In the genomic region with DNA sequence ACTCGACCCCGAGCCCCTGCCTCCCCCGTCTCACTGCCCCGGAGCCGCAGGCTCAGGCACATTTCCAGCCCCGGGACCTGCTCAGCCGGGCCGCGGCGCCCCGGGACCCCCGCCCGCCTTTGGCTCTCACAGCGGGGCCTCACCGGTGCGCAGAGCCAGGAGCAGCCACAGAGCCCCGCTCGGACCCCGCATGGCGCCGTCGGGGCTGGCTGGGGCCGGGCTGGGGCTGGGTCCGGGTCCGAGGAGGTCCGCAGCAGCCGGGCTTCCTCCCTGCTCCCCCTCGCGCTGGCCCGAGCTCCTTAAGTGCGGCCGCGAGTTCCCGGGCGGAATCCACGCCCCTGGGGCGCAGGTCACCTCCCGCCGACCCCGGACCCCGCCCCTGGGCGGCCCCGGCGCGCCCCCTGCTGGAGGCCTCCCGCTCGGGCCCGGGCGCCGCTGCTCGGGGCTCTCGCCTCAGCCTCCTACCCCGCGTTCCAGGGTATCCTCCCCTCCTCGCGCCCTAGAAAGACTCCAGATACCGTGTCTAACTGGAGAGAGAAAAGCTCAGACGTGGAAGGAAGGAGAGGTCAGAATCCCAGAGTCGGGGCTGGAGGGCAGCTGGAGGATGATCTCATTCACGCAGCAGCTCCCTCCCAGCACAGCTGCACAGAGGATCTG, we compare ENCODE assay signal across 1 cellular context.
A peak's percentile ranks its signal among the peaks of the same experiment; 100 is the strongest.
TF ChIP-seq lines count a peak whose summit lies in the region.

TSS of gene MELTF (minus strand) at position 307 of the 657 bp plus-strand sequence. CDS start at position 192, 115 bp downstream.

TF ChIP-seq in K562, 482 proteins besides CTCF, POLR2A, EP300 and RAD21 (continued from another document and continues in another):
- TF ChIP-seq, protein P1, sequence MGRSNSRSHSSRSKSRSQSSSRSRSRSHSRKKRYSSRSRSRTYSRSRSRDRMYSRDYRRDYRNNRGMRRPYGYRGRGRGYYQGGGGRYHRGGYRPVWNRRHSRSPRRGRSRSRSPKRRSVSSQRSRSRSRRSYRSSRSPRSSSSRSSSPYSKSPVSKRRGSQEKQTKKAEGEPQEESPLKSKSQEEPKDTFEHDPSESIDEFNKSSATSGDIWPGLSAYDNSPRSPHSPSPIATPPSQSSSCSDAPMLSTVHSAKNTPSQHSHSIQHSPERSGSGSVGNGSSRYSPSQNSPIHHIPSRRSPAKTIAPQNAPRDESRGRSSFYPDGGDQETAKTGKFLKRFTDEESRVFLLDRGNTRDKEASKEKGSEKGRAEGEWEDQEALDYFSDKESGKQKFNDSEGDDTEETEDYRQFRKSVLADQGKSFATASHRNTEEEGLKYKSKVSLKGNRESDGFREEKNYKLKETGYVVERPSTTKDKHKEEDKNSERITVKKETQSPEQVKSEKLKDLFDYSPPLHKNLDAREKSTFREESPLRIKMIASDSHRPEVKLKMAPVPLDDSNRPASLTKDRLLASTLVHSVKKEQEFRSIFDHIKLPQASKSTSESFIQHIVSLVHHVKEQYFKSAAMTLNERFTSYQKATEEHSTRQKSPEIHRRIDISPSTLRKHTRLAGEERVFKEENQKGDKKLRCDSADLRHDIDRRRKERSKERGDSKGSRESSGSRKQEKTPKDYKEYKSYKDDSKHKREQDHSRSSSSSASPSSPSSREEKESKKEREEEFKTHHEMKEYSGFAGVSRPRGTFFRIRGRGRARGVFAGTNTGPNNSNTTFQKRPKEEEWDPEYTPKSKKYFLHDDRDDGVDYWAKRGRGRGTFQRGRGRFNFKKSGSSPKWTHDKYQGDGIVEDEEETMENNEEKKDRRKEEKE (IDR thresholded peaks at IDR 0.05; ENCODE audit: borderline replicate concordance in 1 of 2, control insufficient read depth in 1 of 2, low read depth in 2 of 2, low read length in 1 of 2): no peak
- TF ChIP-seq SIN3A (IDR thresholded peaks at IDR 0.05; ENCODE audit: borderline replicate concordance in 2 of 2, control insufficient read depth in 1 of 2, low read depth in 2 of 2, low read length in 2 of 2) (no peak), HCFC1 (IDR thresholded peaks at IDR 0.05; ENCODE audit: low read depth, low read length) (no peak; the same call in 1 of the 2 replicates), SNRNP70 (optimal IDR thresholded peaks at IDR 0.05; ENCODE audit: low read depth, low read length) (no peak), JUNB (CRISPR knock-in tag; conservative IDR thresholded peaks at IDR 0.05) (no peak), U2AF2 (optimal IDR thresholded peaks at IDR 0.05; ENCODE audit: low read depth, low read length) (no peak), HMGN3 (IDR thresholded peaks at IDR 0.05; ENCODE audit: borderline replicate concordance, extremely low read depth, insufficient read length, low read depth, low read length) (peak; percentile 43), ZFX (CRISPR knock-in tag; IDR thresholded peaks at IDR 0.05) (peak; percentile 82), ZNF511 (CRISPR knock-in tag; IDR thresholded peaks at IDR 0.05) (no peak), PTRF (tag; IDR thresholded peaks at IDR 0.05) (no peak), PTTG1 (tag; IDR thresholded peaks at IDR 0.05; ENCODE audit: low read depth) (no peak), BHLHE40 (IDR thresholded peaks at IDR 0.05; ENCODE audit: low read length) (no peak), STAT6 (CRISPR knock-in tag; IDR thresholded peaks at IDR 0.05) (no peak), ZNF280A (IDR thresholded peaks at IDR 0.05; ENCODE audit: low read depth, partially characterized antibody) (no peak), ZNF41 (CRISPR knock-in tag; conservative IDR thresholded peaks at IDR 0.05) (no peak), HNRNPLL (IDR thresholded peaks at IDR 0.05; ENCODE audit: low read depth, low read length, poor library complexity, severe bottlenecking) (no peak), ATF6 (CRISPR knock-in tag; IDR thresholded peaks at IDR 0.05) (no peak), CHD4 (IDR thresholded peaks at IDR 0.05; ENCODE audit: insufficient read depth, insufficient replicate concordance, low read depth, low read length, poor library complexity, severe bottlenecking) (no peak)
- TF ChIP-seq, protein P2, sequence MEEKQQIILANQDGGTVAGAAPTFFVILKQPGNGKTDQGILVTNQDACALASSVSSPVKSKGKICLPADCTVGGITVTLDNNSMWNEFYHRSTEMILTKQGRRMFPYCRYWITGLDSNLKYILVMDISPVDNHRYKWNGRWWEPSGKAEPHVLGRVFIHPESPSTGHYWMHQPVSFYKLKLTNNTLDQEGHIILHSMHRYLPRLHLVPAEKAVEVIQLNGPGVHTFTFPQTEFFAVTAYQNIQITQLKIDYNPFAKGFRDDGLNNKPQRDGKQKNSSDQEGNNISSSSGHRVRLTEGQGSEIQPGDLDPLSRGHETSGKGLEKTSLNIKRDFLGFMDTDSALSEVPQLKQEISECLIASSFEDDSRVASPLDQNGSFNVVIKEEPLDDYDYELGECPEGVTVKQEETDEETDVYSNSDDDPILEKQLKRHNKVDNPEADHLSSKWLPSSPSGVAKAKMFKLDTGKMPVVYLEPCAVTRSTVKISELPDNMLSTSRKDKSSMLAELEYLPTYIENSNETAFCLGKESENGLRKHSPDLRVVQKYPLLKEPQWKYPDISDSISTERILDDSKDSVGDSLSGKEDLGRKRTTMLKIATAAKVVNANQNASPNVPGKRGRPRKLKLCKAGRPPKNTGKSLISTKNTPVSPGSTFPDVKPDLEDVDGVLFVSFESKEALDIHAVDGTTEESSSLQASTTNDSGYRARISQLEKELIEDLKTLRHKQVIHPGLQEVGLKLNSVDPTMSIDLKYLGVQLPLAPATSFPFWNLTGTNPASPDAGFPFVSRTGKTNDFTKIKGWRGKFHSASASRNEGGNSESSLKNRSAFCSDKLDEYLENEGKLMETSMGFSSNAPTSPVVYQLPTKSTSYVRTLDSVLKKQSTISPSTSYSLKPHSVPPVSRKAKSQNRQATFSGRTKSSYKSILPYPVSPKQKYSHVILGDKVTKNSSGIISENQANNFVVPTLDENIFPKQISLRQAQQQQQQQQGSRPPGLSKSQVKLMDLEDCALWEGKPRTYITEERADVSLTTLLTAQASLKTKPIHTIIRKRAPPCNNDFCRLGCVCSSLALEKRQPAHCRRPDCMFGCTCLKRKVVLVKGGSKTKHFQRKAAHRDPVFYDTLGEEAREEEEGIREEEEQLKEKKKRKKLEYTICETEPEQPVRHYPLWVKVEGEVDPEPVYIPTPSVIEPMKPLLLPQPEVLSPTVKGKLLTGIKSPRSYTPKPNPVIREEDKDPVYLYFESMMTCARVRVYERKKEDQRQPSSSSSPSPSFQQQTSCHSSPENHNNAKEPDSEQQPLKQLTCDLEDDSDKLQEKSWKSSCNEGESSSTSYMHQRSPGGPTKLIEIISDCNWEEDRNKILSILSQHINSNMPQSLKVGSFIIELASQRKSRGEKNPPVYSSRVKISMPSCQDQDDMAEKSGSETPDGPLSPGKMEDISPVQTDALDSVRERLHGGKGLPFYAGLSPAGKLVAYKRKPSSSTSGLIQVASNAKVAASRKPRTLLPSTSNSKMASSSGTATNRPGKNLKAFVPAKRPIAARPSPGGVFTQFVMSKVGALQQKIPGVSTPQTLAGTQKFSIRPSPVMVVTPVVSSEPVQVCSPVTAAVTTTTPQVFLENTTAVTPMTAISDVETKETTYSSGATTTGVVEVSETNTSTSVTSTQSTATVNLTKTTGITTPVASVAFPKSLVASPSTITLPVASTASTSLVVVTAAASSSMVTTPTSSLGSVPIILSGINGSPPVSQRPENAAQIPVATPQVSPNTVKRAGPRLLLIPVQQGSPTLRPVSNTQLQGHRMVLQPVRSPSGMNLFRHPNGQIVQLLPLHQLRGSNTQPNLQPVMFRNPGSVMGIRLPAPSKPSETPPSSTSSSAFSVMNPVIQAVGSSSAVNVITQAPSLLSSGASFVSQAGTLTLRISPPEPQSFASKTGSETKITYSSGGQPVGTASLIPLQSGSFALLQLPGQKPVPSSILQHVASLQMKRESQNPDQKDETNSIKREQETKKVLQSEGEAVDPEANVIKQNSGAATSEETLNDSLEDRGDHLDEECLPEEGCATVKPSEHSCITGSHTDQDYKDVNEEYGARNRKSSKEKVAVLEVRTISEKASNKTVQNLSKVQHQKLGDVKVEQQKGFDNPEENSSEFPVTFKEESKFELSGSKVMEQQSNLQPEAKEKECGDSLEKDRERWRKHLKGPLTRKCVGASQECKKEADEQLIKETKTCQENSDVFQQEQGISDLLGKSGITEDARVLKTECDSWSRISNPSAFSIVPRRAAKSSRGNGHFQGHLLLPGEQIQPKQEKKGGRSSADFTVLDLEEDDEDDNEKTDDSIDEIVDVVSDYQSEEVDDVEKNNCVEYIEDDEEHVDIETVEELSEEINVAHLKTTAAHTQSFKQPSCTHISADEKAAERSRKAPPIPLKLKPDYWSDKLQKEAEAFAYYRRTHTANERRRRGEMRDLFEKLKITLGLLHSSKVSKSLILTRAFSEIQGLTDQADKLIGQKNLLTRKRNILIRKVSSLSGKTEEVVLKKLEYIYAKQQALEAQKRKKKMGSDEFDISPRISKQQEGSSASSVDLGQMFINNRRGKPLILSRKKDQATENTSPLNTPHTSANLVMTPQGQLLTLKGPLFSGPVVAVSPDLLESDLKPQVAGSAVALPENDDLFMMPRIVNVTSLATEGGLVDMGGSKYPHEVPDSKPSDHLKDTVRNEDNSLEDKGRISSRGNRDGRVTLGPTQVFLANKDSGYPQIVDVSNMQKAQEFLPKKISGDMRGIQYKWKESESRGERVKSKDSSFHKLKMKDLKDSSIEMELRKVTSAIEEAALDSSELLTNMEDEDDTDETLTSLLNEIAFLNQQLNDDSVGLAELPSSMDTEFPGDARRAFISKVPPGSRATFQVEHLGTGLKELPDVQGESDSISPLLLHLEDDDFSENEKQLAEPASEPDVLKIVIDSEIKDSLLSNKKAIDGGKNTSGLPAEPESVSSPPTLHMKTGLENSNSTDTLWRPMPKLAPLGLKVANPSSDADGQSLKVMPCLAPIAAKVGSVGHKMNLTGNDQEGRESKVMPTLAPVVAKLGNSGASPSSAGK (IDR thresholded peaks at IDR 0.05): no peak
- TF ChIP-seq, protein P3, sequence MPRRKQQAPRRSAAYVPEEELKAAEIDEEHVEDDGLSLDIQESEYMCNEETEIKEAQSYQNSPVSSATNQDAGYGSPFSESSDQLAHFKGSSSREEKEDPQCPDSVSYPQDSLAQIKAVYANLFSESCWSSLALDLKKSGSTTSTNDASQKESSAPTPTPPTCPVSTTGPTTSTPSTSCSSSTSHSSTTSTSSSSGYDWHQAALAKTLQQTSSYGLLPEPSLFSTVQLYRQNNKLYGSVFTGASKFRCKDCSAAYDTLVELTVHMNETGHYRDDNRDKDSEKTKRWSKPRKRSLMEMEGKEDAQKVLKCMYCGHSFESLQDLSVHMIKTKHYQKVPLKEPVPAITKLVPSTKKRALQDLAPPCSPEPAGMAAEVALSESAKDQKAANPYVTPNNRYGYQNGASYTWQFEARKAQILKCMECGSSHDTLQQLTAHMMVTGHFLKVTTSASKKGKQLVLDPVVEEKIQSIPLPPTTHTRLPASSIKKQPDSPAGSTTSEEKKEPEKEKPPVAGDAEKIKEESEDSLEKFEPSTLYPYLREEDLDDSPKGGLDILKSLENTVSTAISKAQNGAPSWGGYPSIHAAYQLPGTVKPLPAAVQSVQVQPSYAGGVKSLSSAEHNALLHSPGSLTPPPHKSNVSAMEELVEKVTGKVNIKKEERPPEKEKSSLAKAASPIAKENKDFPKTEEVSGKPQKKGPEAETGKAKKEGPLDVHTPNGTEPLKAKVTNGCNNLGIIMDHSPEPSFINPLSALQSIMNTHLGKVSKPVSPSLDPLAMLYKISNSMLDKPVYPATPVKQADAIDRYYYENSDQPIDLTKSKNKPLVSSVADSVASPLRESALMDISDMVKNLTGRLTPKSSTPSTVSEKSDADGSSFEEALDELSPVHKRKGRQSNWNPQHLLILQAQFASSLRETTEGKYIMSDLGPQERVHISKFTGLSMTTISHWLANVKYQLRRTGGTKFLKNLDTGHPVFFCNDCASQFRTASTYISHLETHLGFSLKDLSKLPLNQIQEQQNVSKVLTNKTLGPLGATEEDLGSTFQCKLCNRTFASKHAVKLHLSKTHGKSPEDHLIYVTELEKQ (CRISPR knock-in tag; IDR thresholded peaks at IDR 0.05): no peak
